In genomic region chr20:2519115-2519815, GRCh38 we compare ENCODE assay signal across 1 cellular context.
TF ChIP-seq lines count a peak whose summit lies in the region.

No MANE protein-coding gene starts in this region.

TF ChIP-seq in HepG2, 621 proteins besides CTCF, POLR2A, EP300 and RAD21:
- TF ChIP-seq NFIB (CRISPR knock-in tag; IDR thresholded peaks at IDR 0.05; ENCODE audit: borderline replicate concordance): no peak
- no peak for TF ChIP-seq PPARG (CRISPR knock-in tag; conservative IDR thresholded peaks at IDR 0.05)
- TF ChIP-seq SRF (IDR thresholded peaks at IDR 0.05; ENCODE audit: low read depth, low read length): no peak
- peak; percentile 35; the same call in 1 of the 2 replicates for TF ChIP-seq ARID5B (CRISPR knock-in tag; IDR thresholded peaks at IDR 0.05)
- no peak for TF ChIP-seq HMGA1 (CRISPR knock-in tag; conservative IDR thresholded peaks at IDR 0.05)
- TF ChIP-seq ATF7-NPFF (CRISPR knock-in tag; IDR thresholded peaks at IDR 0.05; ENCODE audit: low read depth): no peak
- TF ChIP-seq IKZF1 (IDR thresholded peaks at IDR 0.05): 0 out of 2 replicates have a peak, but pooled peaks have one; percentile 73
- peak; percentile 92 for TF ChIP-seq TBL1XR1 (IDR thresholded peaks at IDR 0.05; ENCODE audit: borderline replicate concordance, low read length, partially characterized antibody)
- TF ChIP-seq ZNF138 (CRISPR knock-in tag; IDR thresholded peaks at IDR 0.05; ENCODE audit: low read depth): no peak
- TF ChIP-seq ZNF512 (CRISPR knock-in tag; IDR thresholded peaks at IDR 0.05): no peak
- peak; percentile 47; the same call in 1 of the 2 replicates for TF ChIP-seq NCOR1 (IDR thresholded peaks at IDR 0.05; ENCODE audit: borderline replicate concordance, low read length)
- peak; percentile 95 for TF ChIP-seq RARA (CRISPR knock-in tag; IDR thresholded peaks at IDR 0.05)
- no peak for TF ChIP-seq MED1 (CRISPR knock-in tag; IDR thresholded peaks at IDR 0.05)
- TF ChIP-seq TBX3 (IDR thresholded peaks at IDR 0.05; ENCODE audit: borderline replicate concordance): 0 out of 2 replicates have a peak, but pooled peaks have one; percentile 18
- TF ChIP-seq NONO (IDR thresholded peaks at IDR 0.05): no peak
- no peak for TF ChIP-seq NONO (CRISPR knock-in tag; conservative IDR thresholded peaks at IDR 0.05)
- TF ChIP-seq MED8 (CRISPR knock-in tag; IDR thresholded peaks at IDR 0.05; ENCODE audit: insufficient replicate concordance): no peak
- peak; percentile 94 for TF ChIP-seq SKI (IDR thresholded peaks at IDR 0.05; ENCODE audit: partially characterized antibody)
- TF ChIP-seq RXRB (CRISPR knock-in tag; IDR thresholded peaks at IDR 0.05; ENCODE audit: borderline replicate concordance): 0 out of 2 replicates have a peak, but pooled peaks have one; percentile 12
- TF ChIP-seq TRAFD1 (CRISPR knock-in tag; IDR thresholded peaks at IDR 0.05; ENCODE audit: borderline replicate concordance): no peak
- peak; percentile 61; the same call in 1 of the 2 replicates for TF ChIP-seq RXRA (CRISPR knock-in tag; IDR thresholded peaks at IDR 0.05)
- no peak for TF ChIP-seq ZNF704 (CRISPR knock-in tag; IDR thresholded peaks at IDR 0.05; ENCODE audit: borderline replicate concordance)
- TF ChIP-seq PLRG1 (conservative IDR thresholded peaks at IDR 0.05): 0 out of 2 replicates have a peak, but pooled peaks have one; percentile 35
- no peak for TF ChIP-seq RFX3 (CRISPR knock-in tag; IDR thresholded peaks at IDR 0.05)
- TF ChIP-seq FOXP1 (IDR thresholded peaks at IDR 0.05): 0 out of 2 replicates have a peak, but pooled peaks have one; percentile 47
- no peak for TF ChIP-seq FOXP1 (CRISPR knock-in tag; IDR thresholded peaks at IDR 0.05)
- no peak for TF ChIP-seq ZNF430 (CRISPR knock-in tag; IDR thresholded peaks at IDR 0.05)
- peak; percentile 29; the same call in 1 of the 2 replicates for TF ChIP-seq HNF4A (CRISPR knock-in tag; IDR thresholded peaks at IDR 0.05)
- TF ChIP-seq HNRNPLL (IDR thresholded peaks at IDR 0.05; ENCODE audit: low read depth, low read length, poor library complexity, severe bottlenecking): no peak
